15 cellular contexts compared by ENCODE assay signal in the genomic region with DNA sequence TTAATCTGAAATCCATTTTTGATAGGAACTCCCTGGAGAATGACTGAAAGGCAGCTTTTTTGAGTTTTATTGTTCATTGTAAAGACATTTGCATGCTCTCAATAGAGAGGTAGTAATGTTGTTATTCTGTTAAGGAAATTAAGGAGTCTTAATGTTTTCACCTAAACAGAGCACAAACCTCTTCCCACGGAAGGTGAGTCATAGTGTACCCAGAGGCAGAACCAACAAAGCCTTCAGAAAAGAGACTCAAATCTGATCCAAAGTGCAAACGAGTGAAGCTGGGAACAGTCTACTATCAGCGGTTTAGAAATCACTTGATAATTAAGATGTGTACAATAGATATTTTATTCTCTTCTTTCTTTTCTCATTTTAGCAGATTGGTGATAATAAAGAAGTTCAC.
DNase-seq lines count a peak whose midpoint lies in the region; ATAC-seq, FAIRE-seq and TF ChIP-seq lines count a peak whose summit lies in the region.
"Had no signal": no experiment of that assay in that cellular context is flagged by ENCODE, and none has a peak within 500 bp of the region (broad histone marks: within the 10 kb centered on the region; RNA-seq: fewer than 3 reads in every experiment).

No MANE protein-coding gene starts in this region.

- H3K9me3 Mint-ChIP-seq in astrocyte (ENCODE audit: unreplicated experiment) = no peaks in the 10 kb centered on the region
- H3K9me3 Mint-ChIP-seq in stimulated activated naive CD8-positive, alpha-beta T cell treated with anti-CD3 and anti-CD28 coated beads, Interleukin-15, amount 100 ng/mL, for 72 hours = no peaks in the 10 kb centered on the region
- H3K9me3 Mint-ChIP-seq: activated T-helper 17 cell treated with anti-CD3 and anti-CD28 coated beads, Interleukin-2, amount 50 U/mL, for 72 hours; CD4-positive, alpha-beta T cell had no signal

- TF ChIP-seq CTCF in SK-N-SH (IDR thresholded peaks at IDR 0.05) = no peak
- TF ChIP-seq CTCF in astrocyte (IDR thresholded peaks at IDR 0.05; ENCODE audit: insufficient read depth, low read depth, low read length) = no peak

- H3K9me2 ChIP-seq in SK-N-SH = no peaks in the 10 kb centered on the region

- H2AFZ ChIP-seq in SK-N-SH (ENCODE audit: low read depth) (no peak overlapping the region), astrocyte (ENCODE audit: low read depth, low read length) (no peak overlapping the region)

- H3K4me2 ChIP-seq in SK-N-SH = no peak overlapping the region
- H3K4me2 ChIP-seq in astrocyte (ENCODE audit: low read length) = no peak overlapping the region

- no peaks in the 10 kb centered on the region for H3K36me3 Mint-ChIP-seq in astrocyte (ENCODE audit: low read depth, unreplicated experiment)

- no peaks in the 10 kb centered on the region for H3F3A ChIP-seq in SK-N-SH (replicated peaks; ENCODE audit: insufficient read depth)

- H3K27ac ChIP-seq in SK-N-SH (ENCODE audit: low read depth in 2 of 2, low read length in 1 of 2) (no peak overlapping the region), astrocyte (ENCODE audit: low read depth, low read length) (no peak overlapping the region)
- H3K27ac ChIP-seq: 22Rv1, gastrocnemius medialis, tibial nerve had no signal

- no peaks in the 10 kb centered on the region for H3K79me2 ChIP-seq in SK-N-SH (ENCODE audit: insufficient read depth)
- H3K79me2 ChIP-seq in astrocyte (ENCODE audit: insufficient read depth, low read length) = no peaks in the 10 kb centered on the region

- 48% methylated on average over 3 of the region's 3 CpGs for WGBS in SK-N-SH (ENCODE audit: low lambda C conversion rate)

- no peaks in the 10 kb centered on the region for H3K27me3 ChIP-seq in SK-N-SH (ENCODE audit: insufficient read depth)
- no peaks in the 10 kb centered on the region for H3K27me3 ChIP-seq in astrocyte (ENCODE audit: insufficient read depth, low read length)
- H3K27me3 ChIP-seq: gastrocnemius medialis, tibial nerve had no signal

- TF ChIP-seq RAD21 in SK-N-SH (IDR thresholded peaks at IDR 0.05; ENCODE audit: low read length) = no peak

- H3K36me3 ChIP-seq in SK-N-SH (replicated peaks in 1 of 2; ENCODE audit: control insufficient read depth in 1 of 2, insufficient read depth in 2 of 2, low read length in 1 of 2) (no peaks in the 10 kb centered on the region), astrocyte (ENCODE audit: insufficient read depth, low read length) (no peaks in the 10 kb centered on the region)
- H3K36me3 ChIP-seq: gastrocnemius medialis, tibial nerve had no signal

- H3K27me3 Mint-ChIP-seq in astrocyte (ENCODE audit: low read depth, unreplicated experiment) = no peaks in the 10 kb centered on the region
- H3K27me3 Mint-ChIP-seq in stimulated activated naive CD8-positive, alpha-beta T cell treated with anti-CD3 and anti-CD28 coated beads, Interleukin-15, amount 100 ng/mL, for 72 hours = no peaks in the 10 kb centered on the region
- H3K27me3 Mint-ChIP-seq: CD4-positive, alpha-beta T cell; progenitor cell of endocrine pancreas had no signal

- H3K4me1 ChIP-seq in SK-N-SH (ENCODE audit: control insufficient read depth in 1 of 2, insufficient read depth in 2 of 2, low read depth in 1 of 2, low read length in 1 of 2) (no peaks in the 10 kb centered on the region), astrocyte (ENCODE audit: insufficient read depth, low read length) (no peaks in the 10 kb centered on the region)
- H3K4me1 ChIP-seq: gastrocnemius medialis had no signal

- H3K9me3 ChIP-seq in SK-N-SH (no peaks in the 10 kb centered on the region), astrocyte (ENCODE audit: insufficient read depth, low read depth, low read length) (no peaks in the 10 kb centered on the region)
- H3K9me3 ChIP-seq: gastrocnemius medialis, tibial nerve had no signal

- CTCF ChIA-PET in SK-N-SH (lab: Yijun Ruan, JAX) = interaction anchor here (0.5 to 1.7 kb wide), 2 partner anchors 37 to 58 kb away, joined by 3 to 4 read pairs; no protein-coding TSS in a partner anchor

- POLR2A ChIA-PET in SK-N-SH (lab: Yijun Ruan, JAX) = no interaction called here

- H3K4me1 Mint-ChIP-seq in astrocyte (ENCODE audit: low read depth, unreplicated experiment) = peaks cover 13% of the 10 kb centered on the region
- H3K4me1 Mint-ChIP-seq in stimulated activated naive CD8-positive, alpha-beta T cell treated with anti-CD3 and anti-CD28 coated beads, Interleukin-15, amount 100 ng/mL, for 72 hours = no peaks in the 10 kb centered on the region
- H3K4me1 Mint-ChIP-seq: activated T-helper 17 cell treated with anti-CD3 and anti-CD28 coated beads, Interleukin-2, amount 50 U/mL, for 72 hours had no signal

- no peak overlapping the region for H3K4me3 Mint-ChIP-seq in astrocyte (ENCODE audit: unreplicated experiment)
- no peak overlapping the region for H3K4me3 Mint-ChIP-seq in stimulated activated naive CD8-positive, alpha-beta T cell treated with anti-CD3 and anti-CD28 coated beads, Interleukin-15, amount 100 ng/mL, for 72 hours
- H3K4me3 Mint-ChIP-seq: activated CD8-positive, alpha-beta T cell treated with anti-CD3 and anti-CD28 coated beads, Interleukin-2, amount 10 ng/mL, durations not matched to agents 7 days and 5 days; activated T-helper 17 cell treated with anti-CD3 and anti-CD28 coated beads, Interleukin-2, amount 50 U/mL, for 72 hours; CD4-positive, alpha-beta T cell had no signal

- H3K4me3 ChIP-seq in SK-N-SH (ENCODE audit: low read depth in 2 of 2, low read length in 1 of 2) (no peak overlapping the region), astrocyte (ENCODE audit: insufficient read depth, low read depth, low read length) (no peak overlapping the region)
- H3K4me3 ChIP-seq: gastrocnemius medialis, tibial nerve had no signal

- DNase-seq in SK-N-SH (no peak), astrocyte (ENCODE audit: low read depth) (peak; percentile 45), inferior parietal cortex (ENCODE audit: extremely low spot score) (peak; percentile 29), superior temporal gyrus (ENCODE audit: extremely low spot score) (peak; percentile 33), HK-2 (ENCODE audit: unreplicated experiment) (no peak), HuH-7 (ENCODE audit: low spot score) (no peak)
- DNase-seq in stimulated activated naive CD8-positive, alpha-beta T cell treated with anti-CD3 and anti-CD28 coated beads, Interleukin-15, amount 100 ng/mL, for 72 hours = no peak
- DNase-seq: activated CD8-positive, alpha-beta T cell treated with anti-CD3 and anti-CD28 coated beads, Interleukin-2, amount 10 ng/mL, durations not matched to agents 7 days and 5 days; CD4-positive, alpha-beta T cell; gastrocnemius medialis had no signal

- no peak for FAIRE-seq in astrocyte (lab: Jason Lieb, UNC)

- H4K20me1 ChIP-seq in SK-N-SH (ENCODE audit: insufficient read depth) (no peaks in the 10 kb centered on the region), astrocyte (ENCODE audit: insufficient read depth, low read length) (no peaks in the 10 kb centered on the region)

- no peak overlapping the region for H3K27ac Mint-ChIP-seq in astrocyte (ENCODE audit: unreplicated experiment)
- H3K27ac Mint-ChIP-seq in stimulated activated naive CD8-positive, alpha-beta T cell treated with anti-CD3 and anti-CD28 coated beads, Interleukin-15, amount 100 ng/mL, for 72 hours = no peak overlapping the region
- H3K27ac Mint-ChIP-seq: activated CD8-positive, alpha-beta T cell treated with anti-CD3 and anti-CD28 coated beads, Interleukin-2, amount 10 ng/mL, durations not matched to agents 7 days and 5 days; activated T-helper 17 cell treated with anti-CD3 and anti-CD28 coated beads, Interleukin-2, amount 50 U/mL, for 72 hours; CD4-positive, alpha-beta T cell; progenitor cell of endocrine pancreas had no signal

- ATAC-seq in SK-N-SH treated with all-trans-retinoic acid at 6 μM for 48 hours = no peak
- ATAC-seq in stimulated activated naive CD8-positive, alpha-beta T cell treated with anti-CD3 and anti-CD28 coated beads, Interleukin-15, amount 100 ng/mL, for 72 hours = no peak
- ATAC-seq: activated CD8-positive, alpha-beta T cell treated with anti-CD3 and anti-CD28 coated beads, Interleukin-2, amount 10 ng/mL, durations not matched to agents 7 days and 5 days; activated T-helper 17 cell treated with anti-CD3 and anti-CD28 coated beads, Interleukin-2, amount 50 U/mL, for 72 hours; gastrocnemius medialis had no signal

- H3K9ac ChIP-seq in SK-N-SH (no peak overlapping the region), astrocyte (ENCODE audit: low read length) (no peak overlapping the region)

- no peak for TF ChIP-seq EP300 in SK-N-SH (IDR thresholded peaks at IDR 0.05; ENCODE audit: borderline replicate concordance in 1 of 2, low read depth in 1 of 2, low read length in 1 of 2)

TF ChIP-seq in SK-N-SH, 30 proteins besides CTCF, POLR2A, EP300 and RAD21:
- TF ChIP-seq FOSL2 (IDR thresholded peaks at IDR 0.05; ENCODE audit: borderline replicate concordance, low read depth) (0 out of 2 replicates have a peak, but pooled peaks have one; percentile 4), SIN3A (IDR thresholded peaks at IDR 0.05; ENCODE audit: borderline replicate concordance, low read depth, low read length) (no peak)
- TF ChIP-seq, protein P1, sequence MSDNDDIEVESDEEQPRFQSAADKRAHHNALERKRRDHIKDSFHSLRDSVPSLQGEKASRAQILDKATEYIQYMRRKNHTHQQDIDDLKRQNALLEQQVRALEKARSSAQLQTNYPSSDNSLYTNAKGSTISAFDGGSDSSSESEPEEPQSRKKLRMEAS (IDR thresholded peaks at IDR 0.05; ENCODE audit: low read depth) = no peak

TF ChIP-seq in SK-N-SH treated with all-trans-retinoic acid at 6 μM for 48 hours, 23 proteins besides CTCF, POLR2A, EP300 and RAD21 (continues in another document):
- TF ChIP-seq BACH2 (CRISPR knock-in tag; IDR thresholded peaks at IDR 0.05; ENCODE audit: borderline replicate concordance) = no peak
- TF ChIP-seq TOX (CRISPR knock-in tag; IDR thresholded peaks at IDR 0.05; ENCODE audit: borderline replicate concordance) = no peak
- TF ChIP-seq, protein P2, sequence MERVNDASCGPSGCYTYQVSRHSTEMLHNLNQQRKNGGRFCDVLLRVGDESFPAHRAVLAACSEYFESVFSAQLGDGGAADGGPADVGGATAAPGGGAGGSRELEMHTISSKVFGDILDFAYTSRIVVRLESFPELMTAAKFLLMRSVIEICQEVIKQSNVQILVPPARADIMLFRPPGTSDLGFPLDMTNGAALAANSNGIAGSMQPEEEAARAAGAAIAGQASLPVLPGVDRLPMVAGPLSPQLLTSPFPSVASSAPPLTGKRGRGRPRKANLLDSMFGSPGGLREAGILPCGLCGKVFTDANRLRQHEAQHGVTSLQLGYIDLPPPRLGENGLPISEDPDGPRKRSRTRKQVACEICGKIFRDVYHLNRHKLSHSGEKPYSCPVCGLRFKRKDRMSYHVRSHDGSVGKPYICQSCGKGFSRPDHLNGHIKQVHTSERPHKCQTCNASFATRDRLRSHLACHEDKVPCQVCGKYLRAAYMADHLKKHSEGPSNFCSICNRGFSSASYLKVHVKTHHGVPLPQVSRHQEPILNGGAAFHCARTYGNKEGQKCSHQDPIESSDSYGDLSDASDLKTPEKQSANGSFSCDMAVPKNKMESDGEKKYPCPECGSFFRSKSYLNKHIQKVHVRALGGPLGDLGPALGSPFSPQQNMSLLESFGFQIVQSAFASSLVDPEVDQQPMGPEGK (CRISPR knock-in tag; IDR thresholded peaks at IDR 0.05; ENCODE audit: borderline replicate concordance) = no peak
- no peak for TF ChIP-seq ZFP3 (CRISPR knock-in tag; IDR thresholded peaks at IDR 0.05)
- no peak for TF ChIP-seq ARNTL (CRISPR knock-in tag; IDR thresholded peaks at IDR 0.05; ENCODE audit: borderline replicate concordance, low read depth)
- TF ChIP-seq RARB (CRISPR knock-in tag; IDR thresholded peaks at IDR 0.05) = no peak
- no peak for TF ChIP-seq ZC3H10 (CRISPR knock-in tag; IDR thresholded peaks at IDR 0.05)

Comparison
In these comparisons a context has a peak if more than half of its experiments do, and no peak if none do; other contexts are left out.
1. DNase-seq: peak in astrocyte (single experiment), inferior parietal cortex (single experiment) and superior temporal gyrus (single experiment); none in SK-N-SH (single experiment), stimulated activated naive CD8-positive, alpha-beta T cell treated with anti-CD3 and anti-CD28 coated beads, Interleukin-15, amount 100 ng/mL, for 72 hours (0 of 2), HK-2 (single experiment) and HuH-7 (single experiment).